Comparison of ENCODE assay signal across 26 cellular contexts in the genomic region with DNA sequence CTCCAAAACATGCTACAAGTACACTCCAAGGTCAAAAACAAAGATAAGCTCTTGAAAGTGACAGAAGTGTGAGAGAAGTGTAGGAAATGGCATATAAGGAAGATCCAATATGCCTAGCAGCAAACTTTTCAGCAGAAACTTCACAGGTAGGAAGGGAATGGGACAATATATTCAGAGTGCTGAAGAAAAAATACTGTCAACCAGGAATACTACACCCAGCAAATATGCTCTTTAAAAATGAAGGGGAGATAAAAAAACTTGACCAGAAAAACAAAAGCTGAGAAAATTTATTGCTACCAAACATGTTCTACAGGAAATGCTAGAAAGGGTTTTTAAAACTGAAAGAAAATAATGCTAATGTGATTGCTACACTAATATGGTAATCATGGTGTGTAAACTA. TPM values are rescaled to one million over a fixed set of nuclear protein-coding genes. Genes with fewer than 3 reads are reported as not detected.
"Had no signal": no experiment of that assay in that cellular context is flagged by ENCODE, and none has a peak within 500 bp of the region (broad histone marks: within the 10 kb centered on the region; RNA-seq: fewer than 3 reads in every experiment).

No MANE protein-coding gene starts in this region.

- H3K27ac ChIP-seq: left ventricle myocardium inferior, pancreas, prostate gland, skin epidermis, stomach, testis, thyroid gland, transverse colon, upper lobe of left lung, vagina had no signal

- H3K27ac Mint-ChIP-seq: mesothelial cell of epicardium; natural killer cell treated with Interleukin-12 subunit alpha and Interleukin-12 subunit beta and Interleukin-15 and Interleukin-18, amount 100 ng/mL, for 72 hours; stimulated activated naive B cell treated with anti-CD40 and anti-IgM and Interleukin-4, amounts not matched to agents 10 μg/mL and 1 μg/mL and 100 μg/mL, for 72 hours had no signal

- H3K27me3 Mint-ChIP-seq: stimulated activated naive B cell treated with anti-CD40 and anti-IgM and Interleukin-4, amounts not matched to agents 10 μg/mL and 1 μg/mL and 100 μg/mL, for 72 hours had no signal

- H3K4me3 Mint-ChIP-seq: mesothelial cell of epicardium; natural killer cell treated with Interleukin-12 subunit alpha and Interleukin-12 subunit beta and Interleukin-15 and Interleukin-18, amount 100 ng/mL, for 72 hours; stimulated activated naive B cell treated with anti-CD40 and anti-IgM and Interleukin-4, amounts not matched to agents 10 μg/mL and 1 μg/mL and 100 μg/mL, for 72 hours had no signal

- H3K4me3 ChIP-seq: left ventricle myocardium inferior, lung, pancreas, prostate gland, skin epidermis, stomach, testis, thyroid gland, transverse colon, upper lobe of left lung, vagina had no signal

- H3K27me3 ChIP-seq: pancreas, stomach, testis, thyroid gland, transverse colon, upper lobe of left lung, vagina had no signal

- H3K9me3 ChIP-seq: pancreas, prostate gland, testis, thyroid gland had no signal

- H3K4me1 ChIP-seq: prostate gland, testis, thyroid gland, vagina had no signal

- ATAC-seq: naive thymus-derived CD4-positive, alpha-beta T cell; natural killer cell treated with Interleukin-12 subunit alpha and Interleukin-12 subunit beta and Interleukin-15 and Interleukin-18, amount 100 ng/mL, for 72 hours; pancreas; right cardiac atrium; sciatic nerve; stimulated activated naive B cell treated with anti-CD40 and anti-IgM and Interleukin-4, amounts not matched to agents 10 μg/mL and 1 μg/mL and 100 μg/mL, for 72 hours; stimulated activated naive CD8-positive, alpha-beta T cell treated with anti-CD3 and anti-CD28 coated beads, Interleukin-15, Interleukin-2, amounts not matched to agents 100 U/mL and 50 U/mL, for 24 hours had no signal

- DNase-seq: islet precursor cell; left ventricle myocardium inferior; mesendoderm; naive thymus-derived CD4-positive, alpha-beta T cell; pancreas; posterior cingulate gyrus; retina; right cardiac atrium; stimulated activated CD4-positive, alpha-beta T cell treated with anti-CD3 and anti-CD28 coated beads, Interleukin-12 subunit alpha, Interleukin-12 subunit beta, amount 100 ng/mL, for 4 hours; stimulated activated CD4-positive, alpha-beta T cell treated with anti-CD3 and anti-CD28 coated beads, Interleukin-15, amount 100 ng/mL, for 24 hours; stimulated activated CD4-positive, alpha-beta T cell treated with anti-CD3 and anti-CD28 coated beads, Interleukin-2, amount 100 ng/mL, for 24 hours; stimulated activated CD4-positive, alpha-beta T cell treated with anti-CD3 and anti-CD28 coated beads, Interleukin-4, amount 100 ng/mL, for 1 hour; stimulated activated naive B cell treated with anti-CD40 and anti-IgM and Interleukin-4, amounts not matched to agents 10 μg/mL and 1 μg/mL and 100 μg/mL, for 72 hours; stimulated activated naive CD8-positive, alpha-beta T cell treated with anti-CD3 and anti-CD28 coated beads, Interleukin-15, Interleukin-2, amounts not matched to agents 100 U/mL and 50 U/mL, for 24 hours; stomach; testis; thyroid gland; transverse colon; upper lobe of left lung had no signal

- H3K36me3 ChIP-seq: left ventricle myocardium inferior, pancreas, prostate gland, stomach, thyroid gland, transverse colon, upper lobe of left lung, vagina had no signal

RNA-seq across cellular contexts. Expression of gene THBS2, which starts 46.2 kb away (rescaled TPM):
- total RNA-seq: naive thymus-derived CD4-positive, alpha-beta T cell; natural killer cell treated with Interleukin-12 subunit alpha and Interleukin-12 subunit beta and Interleukin-15 and Interleukin-18, amount 100 ng/mL, for 72 hours had no signal
